ENCODE assay signal across 11 cellular contexts in the genomic region with DNA sequence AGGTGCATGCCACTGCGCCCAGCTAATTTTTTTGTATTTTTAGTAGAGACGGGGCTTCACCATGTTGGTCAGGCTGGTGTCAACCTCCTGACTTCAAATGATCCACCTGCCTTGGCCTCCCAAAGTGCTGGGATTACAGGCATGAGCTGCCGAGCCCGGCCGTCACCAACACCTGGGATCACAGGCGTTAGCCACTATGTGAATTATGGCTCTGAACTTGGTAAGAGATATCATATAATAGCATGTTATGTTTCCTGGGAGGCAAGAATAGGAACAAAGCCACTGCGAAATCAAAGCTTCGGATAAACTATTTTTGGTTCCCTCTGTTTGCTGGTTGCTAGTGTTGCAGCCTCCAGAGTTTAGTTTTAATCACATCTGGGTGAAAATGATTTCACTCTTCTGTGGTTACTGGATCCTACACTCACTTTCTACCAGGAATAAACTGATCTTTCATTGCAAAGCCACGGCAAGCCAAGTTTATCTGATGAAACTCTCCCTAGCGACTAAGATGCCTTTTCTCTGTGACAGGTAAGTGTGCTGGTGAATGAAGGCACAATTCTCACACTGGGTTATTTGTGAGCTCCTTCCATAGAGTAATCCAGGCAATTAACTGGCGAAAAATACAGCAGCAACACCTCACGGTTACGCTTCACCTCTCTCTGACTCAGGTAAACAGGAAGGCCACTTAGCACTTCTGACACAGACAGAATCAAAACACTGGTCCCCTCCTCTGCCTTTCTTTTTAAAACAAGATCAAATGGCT. TPM values are rescaled to one million over a fixed set of nuclear protein-coding genes. Genes with fewer than 3 reads are reported as not detected.
DNase-seq lines count a peak whose midpoint lies in the region; ATAC-seq and TF ChIP-seq lines count a peak whose summit lies in the region.
"Had no signal": no experiment of that assay in that cellular context is flagged by ENCODE, and none has a peak within 500 bp of the region (broad histone marks: within the 10 kb centered on the region; RNA-seq: fewer than 3 reads in every experiment).

No MANE protein-coding gene starts in this region.

- H3K36me3 ChIP-seq in tibial artery (peaks cover 19 to 65% (median 24%) of the 10 kb centered on the region in 3 donors), uterus (no peaks in the 10 kb centered on the region)

- peaks cover 8% of the 10 kb centered on the region for H3K36me3 Mint-ChIP-seq in activated naive CD4-positive, alpha-beta T cell treated with anti-CD3 and anti-CD28 coated beads for 36 hours (ENCODE audit: low read depth)
- H3K36me3 Mint-ChIP-seq in activated naive CD8-positive, alpha-beta T cell treated with anti-CD3 and anti-CD28 coated beads, Interleukin-2, amount 50 U/mL, for 24 hours (ENCODE audit: low read depth), result peaks cover 8% of the 10 kb centered on the region

- ATAC-seq in activated naive CD8-positive, alpha-beta T cell treated with anti-CD3 and anti-CD28 coated beads, Interleukin-2, amount 50 U/mL, for 24 hours, result no peak
- ATAC-seq in GM18517 (IDR thresholded peaks at IDR 0.05; ENCODE audit: unreplicated experiment), result no peak

- CTCF ChIA-PET in activated naive CD4-positive, alpha-beta T cell treated with anti-CD3 and anti-CD28 coated beads for 36 hours (lab: Charles Lee), result interaction anchor here (1.2 to 1.4 kb wide), 2 partner anchors 22 to 91 kb away, joined by 3 to 5 read pairs; partner anchors contain the start of gene KMT5A

- peak overlapping the region; percentile 46 to 60 for H3K27ac ChIP-seq in tibial artery
- H3K27ac ChIP-seq in uterus, result no peak overlapping the region
- H3K27ac ChIP-seq: C4-2B had no signal

- H3K4me1 Mint-ChIP-seq in activated naive CD4-positive, alpha-beta T cell treated with anti-CD3 and anti-CD28 coated beads for 36 hours (ENCODE audit: low read depth), result peaks cover 32% of the 10 kb centered on the region
- H3K4me1 Mint-ChIP-seq in activated naive CD8-positive, alpha-beta T cell treated with anti-CD3 and anti-CD28 coated beads, Interleukin-2, amount 50 U/mL, for 24 hours, result peaks cover 27% of the 10 kb centered on the region

- H3K4me3 Mint-ChIP-seq in activated naive CD4-positive, alpha-beta T cell treated with anti-CD3 and anti-CD28 coated beads for 36 hours, result peak overlapping the region; percentile 13
- H3K4me3 Mint-ChIP-seq in activated naive CD8-positive, alpha-beta T cell treated with anti-CD3 and anti-CD28 coated beads, Interleukin-2, amount 50 U/mL, for 24 hours, result no peak overlapping the region

- intact Hi-C loops in activated naive CD4-positive, alpha-beta T cell treated with anti-CD3 and anti-CD28 coated beads for 36 hours (cut with micrococcal nuclease), result loop anchor here (1.0 kb wide), 1 partner anchor 38 kb away; the partner anchor contains the start of gene RILPL2
- intact Hi-C loops in tibial artery (cut with DNase I; ENCODE audit: low total_unique reads), result no loop called here
- intact Hi-C loops in uterus (cut with DNase I; ENCODE audit: low total_unique reads), result no loop called here

- peak; percentile 38 for DNase-seq in activated naive CD4-positive, alpha-beta T cell treated with anti-CD3 and anti-CD28 coated beads for 36 hours
- DNase-seq in activated naive CD4-positive, alpha-beta T cell treated with anti-CD3 and anti-CD28 coated beads, Interleukin-2, amount 50 U/mL, for 16 hours, result no peak
- DNase-seq in activated naive CD8-positive, alpha-beta T cell treated with anti-CD3 and anti-CD28 coated beads, Interleukin-2, amount 50 U/mL, for 24 hours, result no peak
- DNase-seq in kidney glomerular epithelial cell (lab: John Stamatoyannopoulos, UW) (peak; percentile 49), tibial artery (no peak), uterus (no peak), amniotic stem cell (lab: John Stamatoyannopoulos, UW) (no peak)
- DNase-seq: NCI-H69 had no signal

- no peak overlapping the region for H3K4me3 ChIP-seq in tibial artery
- H3K4me3 ChIP-seq in uterus, result no peak overlapping the region
- H3K4me3 ChIP-seq: skin epidermis had no signal

- TF ChIP-seq CTCF in tibial artery (IDR thresholded peaks at IDR 0.05) (no peak), uterus (IDR thresholded peaks at IDR 0.05) (no peak)

- no peak for TF ChIP-seq POLR2A in uterus (IDR thresholded peaks at IDR 0.05)

- no peaks in the 10 kb centered on the region for H3K9me3 Mint-ChIP-seq in activated naive CD4-positive, alpha-beta T cell treated with anti-CD3 and anti-CD28 coated beads for 36 hours
- H3K9me3 Mint-ChIP-seq in activated naive CD8-positive, alpha-beta T cell treated with anti-CD3 and anti-CD28 coated beads, Interleukin-2, amount 50 U/mL, for 24 hours, result no peaks in the 10 kb centered on the region

- H3K27me3 ChIP-seq in tibial artery (no peaks in the 10 kb centered on the region), uterus (no peaks in the 10 kb centered on the region)

- no peaks in the 10 kb centered on the region for H3K9me3 ChIP-seq in tibial artery
- H3K9me3 ChIP-seq in uterus, result no peaks in the 10 kb centered on the region

- peak overlapping the region; percentile 79 for H3K27ac Mint-ChIP-seq in activated naive CD4-positive, alpha-beta T cell treated with anti-CD3 and anti-CD28 coated beads for 36 hours
- H3K27ac Mint-ChIP-seq in activated naive CD8-positive, alpha-beta T cell treated with anti-CD3 and anti-CD28 coated beads, Interleukin-2, amount 50 U/mL, for 24 hours, result peak overlapping the region; percentile 13

- H3K27me3 Mint-ChIP-seq in activated naive CD4-positive, alpha-beta T cell treated with anti-CD3 and anti-CD28 coated beads for 36 hours (ENCODE audit: low read depth), result no peaks in the 10 kb centered on the region
- H3K27me3 Mint-ChIP-seq in activated naive CD8-positive, alpha-beta T cell treated with anti-CD3 and anti-CD28 coated beads, Interleukin-2, amount 50 U/mL, for 24 hours, result no peaks in the 10 kb centered on the region

- H3K4me1 ChIP-seq in tibial artery (peaks cover 0 to 40% (median 27%) of the 10 kb centered on the region in 4 donors), uterus (no peaks in the 10 kb centered on the region)

RNA-seq across cellular contexts. Expression of gene SNRNP35, which starts 16.7 kb away (rescaled TPM):
- 10 to 100 TPM; 21.5 to 21.8 TPM for total RNA-seq in activated naive CD4-positive, alpha-beta T cell treated with anti-CD3 and anti-CD28 coated beads for 36 hours
- 10 to 100 TPM in 3 of 4 donors, under 1 TPM in 1; 0.29 to 41.0 (median 24.3) TPM for total RNA-seq in uterus

RNA-seq across cellular contexts. Expression of gene RILPL2, which starts 38.2 kb away (rescaled TPM):
- 1 to 10 TPM; 8.1 to 9.1 TPM for total RNA-seq in activated naive CD4-positive, alpha-beta T cell treated with anti-CD3 and anti-CD28 coated beads for 36 hours
- total RNA-seq in uterus, result 10 to 100 TPM in 1 of 4 donors, 1 to 10 TPM in 3; 4.0 to 10.1 (median 5.8) TPM

RNA-seq across cellular contexts. Expression of gene RILPL1, which starts 58.8 kb away (rescaled TPM):
- 1 to 10 TPM; 2.2 to 3.2 TPM for total RNA-seq in activated naive CD4-positive, alpha-beta T cell treated with anti-CD3 and anti-CD28 coated beads for 36 hours
- 10 to 100 TPM in 2 of 4 donors, 1 to 10 TPM in 2; 2.9 to 32.3 (median 18.4) TPM for total RNA-seq in uterus

Comparison
In these comparisons a context has a peak if more than half of its experiments do, and no peak if none do; other contexts are left out.
1. DNase-seq: peak in activated naive CD4-positive, alpha-beta T cell treated with anti-CD3 and anti-CD28 coated beads for 36 hours (single experiment) and kidney glomerular epithelial cell (single experiment); none in activated naive CD4-positive, alpha-beta T cell treated with anti-CD3 and anti-CD28 coated beads, Interleukin-2, amount 50 U/mL, for 16 hours (single experiment), activated naive CD8-positive, alpha-beta T cell treated with anti-CD3 and anti-CD28 coated beads, Interleukin-2, amount 50 U/mL, for 24 hours (single experiment), tibial artery (0 of 2), uterus (0 of 2) and amniotic stem cell (single experiment).
2. H3K27ac ChIP-seq: peak in tibial artery (2 of 2); none in uterus (0 of 2).